22 cellular contexts compared by ENCODE assay signal in genomic region chr13:71611292-71611691, GRCh38.
"Had no signal": no experiment of that assay in that cellular context is flagged by ENCODE, and none has a peak within 500 bp of the region (broad histone marks: within the 10 kb centered on the region; RNA-seq: fewer than 3 reads in every experiment).

No MANE protein-coding gene starts in this region.

- H3K4me3 ChIP-seq: adrenal gland, esophagus muscularis mucosa, gastrocnemius medialis, ovary, prostate gland, vagina had no signal

- H3K27me3 ChIP-seq: adrenal gland, esophagus muscularis mucosa, gastrocnemius medialis, ovary, vagina had no signal

- H3K36me3 ChIP-seq: adrenal gland, esophagus muscularis mucosa, gastrocnemius medialis, ovary, prostate gland, vagina, WERI-Rb-1 had no signal

- H3K4me1 ChIP-seq: esophagus muscularis mucosa, gastrocnemius medialis, prostate gland, vagina had no signal

- H3K4me3 Mint-ChIP-seq: activated naive CD8-positive, alpha-beta T cell; activated T-helper 17 cell treated with anti-CD3 and anti-CD28 coated beads, Interleukin-2, amount 50 U/mL, for 72 hours; natural killer cell; stimulated activated naive B cell treated with anti-CD40 and anti-IgM and Interleukin-4, amounts not matched to agents 10 μg/mL and 1 μg/mL and 100 μg/mL, for 72 hours had no signal

- H3K9me3 ChIP-seq: adrenal gland, esophagus muscularis mucosa, gastrocnemius medialis, ovary, prostate gland, vagina had no signal

- H3K36me3 Mint-ChIP-seq: activated naive CD8-positive, alpha-beta T cell; natural killer cell; stimulated activated naive B cell treated with anti-CD40 and anti-IgM and Interleukin-4, amounts not matched to agents 10 μg/mL and 1 μg/mL and 100 μg/mL, for 72 hours had no signal

- H3K9me3 Mint-ChIP-seq: activated T-helper 17 cell treated with anti-CD3 and anti-CD28 coated beads, Interleukin-2, amount 50 U/mL, for 72 hours; stimulated activated naive B cell treated with anti-CD40 and anti-IgM and Interleukin-4, amounts not matched to agents 10 μg/mL and 1 μg/mL and 100 μg/mL, for 72 hours had no signal

- H3K27ac ChIP-seq: adrenal gland, esophagus muscularis mucosa, gastrocnemius medialis, ovary, prostate gland, vagina, WERI-Rb-1 had no signal

- H3K4me1 Mint-ChIP-seq: activated T-helper 17 cell treated with anti-CD3 and anti-CD28 coated beads, Interleukin-2, amount 50 U/mL, for 72 hours; natural killer cell had no signal

- DNase-seq: activated CD4-positive, CD25-positive, alpha-beta regulatory T cell treated with anti-CD3 and anti-CD28 coated beads, Interleukin-2, amount 50 U/mL, for 72 hours; activated T-cell treated with anti-CD3 and anti-CD28 coated beads, Interleukin-2, amount 50 U/mL, for 1 hour; adrenal gland; central memory CD4-positive, alpha-beta T cell; effector memory CD4-positive, alpha-beta T cell; gastrocnemius medialis; hypothalamus; left ventricle myocardium superior; mammary epithelial cell; midbrain; natural killer cell; ovary; stimulated activated CD4-positive, alpha-beta T cell treated with anti-CD3 and anti-CD28 coated beads, Interleukin-2, amount 100 ng/mL, for 48 hours; stimulated activated CD8-positive, alpha-beta memory T cell treated with anti-CD3 and anti-CD28 coated beads, Interleukin-4, amount 100 ng/mL, for 48 hours; stimulated activated naive B cell treated with anti-CD40 and anti-IgM and Interleukin-4, amounts not matched to agents 10 μg/mL and 1 μg/mL and 100 μg/mL, for 72 hours; trophoblast cell; WERI-Rb-1 had no signal

- H3K27ac Mint-ChIP-seq: activated naive CD8-positive, alpha-beta T cell; activated T-helper 17 cell treated with anti-CD3 and anti-CD28 coated beads, Interleukin-2, amount 50 U/mL, for 72 hours; natural killer cell; stimulated activated naive B cell treated with anti-CD40 and anti-IgM and Interleukin-4, amounts not matched to agents 10 μg/mL and 1 μg/mL and 100 μg/mL, for 72 hours had no signal

- ATAC-seq: activated T-helper 17 cell treated with anti-CD3 and anti-CD28 coated beads, Interleukin-2, amount 50 U/mL, for 72 hours; gastrocnemius medialis; left ventricle myocardium superior; natural killer cell had no signal

- H3K27me3 Mint-ChIP-seq: activated T-helper 17 cell treated with anti-CD3 and anti-CD28 coated beads, Interleukin-2, amount 50 U/mL, for 72 hours; stimulated activated naive B cell treated with anti-CD40 and anti-IgM and Interleukin-4, amounts not matched to agents 10 μg/mL and 1 μg/mL and 100 μg/mL, for 72 hours had no signal
